8 cellular contexts compared by ENCODE assay signal in the genomic region with DNA sequence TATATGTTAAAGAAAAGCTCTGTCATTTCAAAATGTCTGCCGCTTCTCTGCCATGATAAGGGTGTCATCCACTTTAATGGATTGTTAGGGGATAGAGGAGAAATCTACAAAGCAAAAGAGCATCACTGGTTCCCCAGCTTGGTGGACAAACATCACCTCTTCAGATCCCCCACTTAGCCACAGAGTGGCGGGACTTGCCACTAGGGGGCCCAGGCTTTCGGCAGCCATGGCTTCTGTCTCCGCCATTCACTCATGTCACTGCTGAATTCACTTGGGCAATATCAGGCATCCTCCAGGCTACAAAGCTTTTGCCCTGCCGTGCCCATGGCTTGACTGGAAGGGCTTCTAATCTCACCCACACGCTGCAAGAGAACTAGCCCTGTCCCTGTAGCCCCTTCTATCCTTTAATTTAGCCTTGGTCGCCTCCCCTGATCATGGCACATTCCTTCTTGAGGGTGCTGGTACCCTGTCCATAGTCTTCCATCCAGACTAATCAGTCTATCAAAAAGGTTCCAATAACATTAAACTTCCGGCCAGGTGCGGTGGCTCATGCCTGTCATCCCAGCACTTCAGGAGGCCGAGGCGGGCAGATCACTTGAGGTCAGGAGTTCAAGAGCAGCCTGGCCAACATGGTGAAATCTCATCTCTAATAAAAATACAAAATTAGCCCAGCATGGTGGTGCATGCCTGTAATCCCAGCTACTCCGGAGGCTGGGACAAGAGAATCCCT. TPM values are rescaled to one million over a fixed set of nuclear protein-coding genes. Genes with fewer than 3 reads are reported as not detected.
DNase-seq lines count a peak whose midpoint lies in the region; ATAC-seq lines count a peak whose summit lies in the region.

No MANE protein-coding gene starts in this region.

- H3K4me3 Mint-ChIP-seq in T-cell = no peak overlapping the region
- H3K4me3 Mint-ChIP-seq in activated naive CD8-positive, alpha-beta T cell treated with anti-CD3 and anti-CD28 coated beads, Interleukin-2, amount 50 U/mL, for 24 hours = no peak overlapping the region

- no peaks in the 10 kb centered on the region for H3K36me3 Mint-ChIP-seq in T-cell
- no peaks in the 10 kb centered on the region for H3K36me3 Mint-ChIP-seq in activated naive CD8-positive, alpha-beta T cell treated with anti-CD3 and anti-CD28 coated beads, Interleukin-2, amount 50 U/mL, for 24 hours (ENCODE audit: low read depth)

- ATAC-seq in T-cell (replicated peaks in 1 of 4) (peak; percentile 85 to 88 (median 86)), HG03521 (IDR thresholded peaks at IDR 0.05; ENCODE audit: unreplicated experiment) (no peak), HG02852 (IDR thresholded peaks at IDR 0.05; ENCODE audit: unreplicated experiment) (no peak)
- ATAC-seq in activated naive CD8-positive, alpha-beta T cell treated with anti-CD3 and anti-CD28 coated beads, Interleukin-2, amount 50 U/mL, for 24 hours = peak; percentile 77

- CTCF ChIA-PET in T-cell (lab: Charles Lee) = interaction anchor here (0.9 to 1.5 kb wide), 3 partner anchors 27 to 45 kb away, joined by 3 to 4 read pairs (median 3); no protein-coding TSS in a partner anchor

- POLR2A ChIA-PET in T-cell (lab: Charles Lee) = interaction anchor here in 1 of 2 donors (0.6 kb wide), 1 partner anchor 232 kb away, joined by 3 read pairs; no protein-coding TSS in a partner anchor

- H3K4me1 Mint-ChIP-seq in T-cell = peaks cover 2 to 7% (median 5%) of the 10 kb centered on the region in 3 donors
- H3K4me1 Mint-ChIP-seq in activated naive CD8-positive, alpha-beta T cell treated with anti-CD3 and anti-CD28 coated beads, Interleukin-2, amount 50 U/mL, for 24 hours = peaks cover 1% of the 10 kb centered on the region

- H3K9me3 Mint-ChIP-seq in T-cell = no peaks in the 10 kb centered on the region
- no peaks in the 10 kb centered on the region for H3K9me3 Mint-ChIP-seq in activated naive CD8-positive, alpha-beta T cell treated with anti-CD3 and anti-CD28 coated beads, Interleukin-2, amount 50 U/mL, for 24 hours

- no peaks in the 10 kb centered on the region for H3K27me3 Mint-ChIP-seq in T-cell
- H3K27me3 Mint-ChIP-seq in activated naive CD8-positive, alpha-beta T cell treated with anti-CD3 and anti-CD28 coated beads, Interleukin-2, amount 50 U/mL, for 24 hours = no peaks in the 10 kb centered on the region

- no peak overlapping the region for H3K27ac Mint-ChIP-seq in T-cell
- H3K27ac Mint-ChIP-seq in activated naive CD8-positive, alpha-beta T cell treated with anti-CD3 and anti-CD28 coated beads, Interleukin-2, amount 50 U/mL, for 24 hours = no peak overlapping the region

- DNase-seq in DMS114 treated with DMSO at 0.1 percent for 48 hours (lab: John Stamatoyannopoulos, UW; ENCODE audit: unreplicated experiment) (peak; percentile 30), HUDEP-2 (lab: John Stamatoyannopoulos, UW; ENCODE audit: unreplicated experiment in 76 of 76) (peak in 44 of 76 experiments; percentile 0 to 54 (median 32)), T-cell (peak in 33 of 34 experiments; percentile 36 to 73 (median 61)), hypothalamus (lab: John Stamatoyannopoulos, UW) (peak in 27 of 51 donors; percentile 1 to 56 (median 18))
- DNase-seq in activated naive CD8-positive, alpha-beta T cell treated with anti-CD3 and anti-CD28 coated beads, Interleukin-2, amount 50 U/mL, for 24 hours = peak; percentile 77
- peak; percentile 33 to 55 for DNase-seq in stimulated activated CD4-positive, alpha-beta T cell treated with anti-CD3 and anti-CD28 coated beads, Interleukin-15, amount 100 ng/mL, for 48 hours (ENCODE audit: low read depth in 2 of 2)

RNA-seq across cellular contexts. Expression of a gene that starts 34.7 kb away (rescaled TPM):
- 10 to 100 TPM; 21.8 to 26.3 (median 23.4) TPM for total RNA-seq in T-cell

RNA-seq across cellular contexts. Expression of a gene that starts 36.3 kb away (rescaled TPM):
- 1 to 10 TPM in 3 of 5 donors, under 1 TPM in 2; 0.70 to 4.6 (median 3.2) TPM for total RNA-seq in T-cell

Comparison
In these comparisons a context has a peak if more than half of its experiments do, and no peak if none do; other contexts are left out.
1. DNase-seq: peak in every context shown above with its lines; median percentile 77 in activated naive CD8-positive, alpha-beta T cell treated with anti-CD3 and anti-CD28 coated beads, Interleukin-2, amount 50 U/mL, for 24 hours; 61 in T-cell; 44 in stimulated activated CD4-positive, alpha-beta T cell treated with anti-CD3 and anti-CD28 coated beads, Interleukin-15, amount 100 ng/mL, for 48 hours; 32 in HUDEP-2; 30 in DMS114 treated with DMSO at 0.1 percent for 48 hours; 18 in hypothalamus.
2. ATAC-seq: peak in T-cell (4 of 4) and activated naive CD8-positive, alpha-beta T cell treated with anti-CD3 and anti-CD28 coated beads, Interleukin-2, amount 50 U/mL, for 24 hours (single experiment); none in HG03521 (single experiment) and HG02852 (single experiment).